ENCODE assay signal across 14 cellular contexts in genomic region chr16:11234884-11235702, GRCh38. TPM values are rescaled to one million over a fixed set of nuclear protein-coding genes. Genes with fewer than 3 reads are reported as not detected.
A peak's percentile ranks its signal among the peaks of the same experiment; 100 is the strongest.
DNase-seq lines count a peak whose midpoint lies in the region; ATAC-seq and TF ChIP-seq lines count a peak whose summit lies in the region.
"Had no signal": no experiment of that assay in that cellular context is flagged by ENCODE, and none has a peak within 500 bp of the region (broad histone marks: within the 10 kb centered on the region; RNA-seq: fewer than 3 reads in every experiment).

No MANE protein-coding gene starts in this region.

- H3K27me3 ChIP-seq in right cardiac atrium (ENCODE audit: control insufficient read depth, insufficient read depth): no peaks in the 10 kb centered on the region
- no peaks in the 10 kb centered on the region for H3K27me3 ChIP-seq in left ventricle myocardium inferior (ENCODE audit: low read depth)
- H3K27me3 ChIP-seq: dorsolateral prefrontal cortex had no signal

- no peaks in the 10 kb centered on the region for H3K4me1 ChIP-seq in right cardiac atrium (ENCODE audit: control insufficient read depth, insufficient read depth, low read length)
- peaks cover 13% of the 10 kb centered on the region for H3K4me1 ChIP-seq in left ventricle myocardium inferior

- intact Hi-C loops in right cardiac atrium (cut with DNase I): no loop called here
- intact Hi-C loops in left ventricle myocardium inferior (cut with micrococcal nuclease): no loop called here

- H3K4me3 ChIP-seq in right cardiac atrium (ENCODE audit: low read length) (no peak overlapping the region), left ventricle myocardium inferior (no peak overlapping the region), choroid plexus epithelial cell (ENCODE audit: low read depth, low read length) (no peak overlapping the region)
- H3K4me3 ChIP-seq: dorsolateral prefrontal cortex had no signal

- H3K9me3 ChIP-seq in right cardiac atrium (ENCODE audit: control insufficient read depth, low read length) (no peaks in the 10 kb centered on the region), left ventricle myocardium inferior (replicated peaks) (no peaks in the 10 kb centered on the region)

- H3K27ac ChIP-seq in right cardiac atrium (ENCODE audit: low read length): peak overlapping the region; percentile 14
- H3K27ac ChIP-seq in left ventricle myocardium inferior (replicated peaks): no peak overlapping the region
- H3K27ac ChIP-seq: dorsolateral prefrontal cortex, KMS-11 had no signal

- no peaks in the 10 kb centered on the region for H3K36me3 ChIP-seq in left ventricle myocardium inferior

- ATAC-seq in right cardiac atrium (peak in 1 of 2 donors; percentile 29), HG03469 (IDR thresholded peaks at IDR 0.05; ENCODE audit: unreplicated experiment) (no peak), GM21529 (IDR thresholded peaks at IDR 0.05; ENCODE audit: unreplicated experiment) (no peak), GM19455 (IDR thresholded peaks at IDR 0.05; ENCODE audit: unreplicated experiment) (no peak), GM18519 (IDR thresholded peaks at IDR 0.05; ENCODE audit: low FRiP score, unreplicated experiment) (no peak)

- no peak for DNase-seq in right cardiac atrium
- no peak for DNase-seq in left ventricle myocardium inferior
- DNase-seq in OCI-M1 (lab: John Stamatoyannopoulos, UW): peak; percentile 35
- DNase-seq in choroid plexus epithelial cell (ENCODE audit: low read depth): peak; percentile 54
- DNase-seq: dorsolateral prefrontal cortex, midbrain, NCI-H2081 treated with DMSO at 0.1 percent for 48 hours, SW 1271 had no signal

- WGBS in right cardiac atrium: 85% methylated on average over 13 of the region's 13 CpGs

- TF ChIP-seq CTCF in left ventricle myocardium inferior (IDR thresholded peaks at IDR 0.05; ENCODE audit: borderline replicate concordance): no peak
- no peak for TF ChIP-seq CTCF in choroid plexus epithelial cell (conservative IDR thresholded peaks at IDR 0.05; ENCODE audit: low read depth, low read length)

RNA-seq across cellular contexts. Expression of gene SOCS1, which starts 20.9 kb away (rescaled TPM):
- total RNA-seq in right cardiac atrium (1 to 10 TPM in 3 of 4 donors, under 1 TPM in 1; 0.96 to 5.5 (median 2.2) TPM), left ventricle myocardium inferior (2.9 TPM)
- 2.1 TPM for polyA plus RNA-seq in right cardiac atrium

RNA-seq across cellular contexts. Expression of gene TNP2, which starts 34.0 kb away (rescaled TPM):
- not detected for total RNA-seq in right cardiac atrium
- not detected for polyA plus RNA-seq in right cardiac atrium
- total RNA-seq in left ventricle myocardium inferior: not detected
- total RNA-seq: astrocyte, dorsolateral prefrontal cortex had no signal

RNA-seq across cellular contexts. Expression of gene PRM3, which starts 38.3 kb away (rescaled TPM):
- total RNA-seq in right cardiac atrium: not detected
- not detected for polyA plus RNA-seq in right cardiac atrium
- total RNA-seq in left ventricle myocardium inferior: not detected
- total RNA-seq: astrocyte, dorsolateral prefrontal cortex had no signal

RNA-seq across cellular contexts. Expression of gene PRM2, which starts 41.2 kb away (rescaled TPM):
- not detected for total RNA-seq in right cardiac atrium
- polyA plus RNA-seq in right cardiac atrium: not detected
- not detected for total RNA-seq in left ventricle myocardium inferior
- total RNA-seq: astrocyte, dorsolateral prefrontal cortex had no signal

RNA-seq across cellular contexts. Expression of gene PRM1, which starts 46.0 kb away (rescaled TPM):
- total RNA-seq in right cardiac atrium (not detected), left ventricle myocardium inferior (not detected)
- polyA plus RNA-seq in right cardiac atrium: not detected
- total RNA-seq: astrocyte, dorsolateral prefrontal cortex had no signal

Comparison
In these comparisons a context has a peak if more than half of its experiments do, and no peak if none do; other contexts are left out.
1. DNase-seq: peak in OCI-M1 (single experiment) and choroid plexus epithelial cell (single experiment); none in right cardiac atrium (0 of 3) and left ventricle myocardium inferior (single experiment).